In the genomic region with DNA sequence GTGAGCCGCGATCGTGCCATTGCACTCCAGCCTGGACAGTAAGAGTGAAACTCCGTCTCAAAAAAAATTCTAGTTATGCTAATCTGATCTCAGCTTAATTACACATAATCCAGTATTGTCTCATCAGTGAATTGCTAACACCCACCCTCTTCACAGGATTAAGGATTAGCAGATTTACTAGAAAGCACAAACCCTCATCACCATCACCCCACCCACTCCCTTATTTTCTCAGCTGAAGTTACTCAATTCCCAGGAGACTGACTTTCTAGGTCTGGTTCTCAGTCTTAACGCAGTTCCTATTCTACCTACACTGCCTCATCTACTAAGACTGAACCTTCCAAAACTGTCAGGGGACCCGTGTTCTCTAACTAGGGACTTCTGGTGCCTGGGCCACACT, we compare ENCODE assay signal across 1 cellular context.
A peak's percentile ranks its signal among the peaks of the same experiment; 100 is the strongest.
TF ChIP-seq lines count a peak whose summit lies in the region.

No MANE protein-coding gene starts in this region.

TF ChIP-seq in GM12878, 131 proteins besides CTCF, POLR2A, EP300 and RAD21:
- no peak for TF ChIP-seq HDGF (IDR thresholded peaks at IDR 0.05)
- TF ChIP-seq RB1 (IDR thresholded peaks at IDR 0.05; ENCODE audit: borderline replicate concordance), result no peak
- no peak for TF ChIP-seq TCF12 (IDR thresholded peaks at IDR 0.05; ENCODE audit: low read depth, low read length)
- no peak for TF ChIP-seq ZNF217 (IDR thresholded peaks at IDR 0.05)
- no peak for TF ChIP-seq SUZ12 (IDR thresholded peaks at IDR 0.05; ENCODE audit: unreplicated experiment)
- no peak for TF ChIP-seq TBL1XR1 (IDR thresholded peaks at IDR 0.05; ENCODE audit: low read depth, low read length)
- TF ChIP-seq JUNB (IDR thresholded peaks at IDR 0.05), result no peak; the same call in 1 of the 2 replicates
- TF ChIP-seq KDM1A (IDR thresholded peaks at IDR 0.05; ENCODE audit: borderline replicate concordance), result no peak
- no peak for TF ChIP-seq SMAD1 (IDR thresholded peaks at IDR 0.05; ENCODE audit: low read depth, partially characterized antibody)
- TF ChIP-seq, protein P1, sequence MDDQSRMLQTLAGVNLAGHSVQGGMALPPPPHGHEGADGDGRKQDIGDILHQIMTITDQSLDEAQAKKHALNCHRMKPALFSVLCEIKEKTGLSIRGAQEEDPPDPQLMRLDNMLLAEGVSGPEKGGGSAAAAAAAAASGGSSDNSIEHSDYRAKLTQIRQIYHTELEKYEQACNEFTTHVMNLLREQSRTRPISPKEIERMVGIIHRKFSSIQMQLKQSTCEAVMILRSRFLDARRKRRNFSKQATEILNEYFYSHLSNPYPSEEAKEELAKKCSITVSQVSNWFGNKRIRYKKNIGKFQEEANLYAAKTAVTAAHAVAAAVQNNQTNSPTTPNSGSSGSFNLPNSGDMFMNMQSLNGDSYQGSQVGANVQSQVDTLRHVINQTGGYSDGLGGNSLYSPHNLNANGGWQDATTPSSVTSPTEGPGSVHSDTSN (IDR thresholded peaks at IDR 0.05; ENCODE audit: insufficient replicate concordance, low read depth, low read length), result no peak
- TF ChIP-seq RUNX3 (IDR thresholded peaks at IDR 0.05; ENCODE audit: low read length), result no peak
- TF ChIP-seq, protein P2, sequence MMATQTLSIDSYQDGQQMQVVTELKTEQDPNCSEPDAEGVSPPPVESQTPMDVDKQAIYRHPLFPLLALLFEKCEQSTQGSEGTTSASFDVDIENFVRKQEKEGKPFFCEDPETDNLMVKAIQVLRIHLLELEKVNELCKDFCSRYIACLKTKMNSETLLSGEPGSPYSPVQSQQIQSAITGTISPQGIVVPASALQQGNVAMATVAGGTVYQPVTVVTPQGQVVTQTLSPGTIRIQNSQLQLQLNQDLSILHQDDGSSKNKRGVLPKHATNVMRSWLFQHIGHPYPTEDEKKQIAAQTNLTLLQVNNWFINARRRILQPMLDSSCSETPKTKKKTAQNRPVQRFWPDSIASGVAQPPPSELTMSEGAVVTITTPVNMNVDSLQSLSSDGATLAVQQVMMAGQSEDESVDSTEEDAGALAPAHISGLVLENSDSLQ (IDR thresholded peaks at IDR 0.05), result no peak
- TF ChIP-seq, protein P3, sequence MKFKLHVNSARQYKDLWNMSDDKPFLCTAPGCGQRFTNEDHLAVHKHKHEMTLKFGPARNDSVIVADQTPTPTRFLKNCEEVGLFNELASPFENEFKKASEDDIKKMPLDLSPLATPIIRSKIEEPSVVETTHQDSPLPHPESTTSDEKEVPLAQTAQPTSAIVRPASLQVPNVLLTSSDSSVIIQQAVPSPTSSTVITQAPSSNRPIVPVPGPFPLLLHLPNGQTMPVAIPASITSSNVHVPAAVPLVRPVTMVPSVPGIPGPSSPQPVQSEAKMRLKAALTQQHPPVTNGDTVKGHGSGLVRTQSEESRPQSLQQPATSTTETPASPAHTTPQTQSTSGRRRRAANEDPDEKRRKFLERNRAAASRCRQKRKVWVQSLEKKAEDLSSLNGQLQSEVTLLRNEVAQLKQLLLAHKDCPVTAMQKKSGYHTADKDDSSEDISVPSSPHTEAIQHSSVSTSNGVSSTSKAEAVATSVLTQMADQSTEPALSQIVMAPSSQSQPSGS (IDR thresholded peaks at IDR 0.05; ENCODE audit: low read length), result 0 out of 2 replicates have a peak, but pooled peaks have one; percentile 19
- no peak for TF ChIP-seq ZNF24 (IDR thresholded peaks at IDR 0.05)
- 0 out of 2 replicates have a peak, but pooled peaks have one; percentile 38 for TF ChIP-seq BACH1 (IDR thresholded peaks at IDR 0.05; ENCODE audit: borderline replicate concordance)
- peak; percentile 89 for TF ChIP-seq MEF2B (IDR thresholded peaks at IDR 0.05; ENCODE audit: partially characterized antibody, poor library complexity, severe bottlenecking)
- TF ChIP-seq MTA2 (IDR thresholded peaks at IDR 0.05; ENCODE audit: low read depth), result no peak; the same call in 1 of the 2 replicates
